Comparison of ENCODE assay signal across 1 cellular context in genomic region chr22:41446639-41447434, GRCh38.
TF ChIP-seq lines count a peak whose summit lies in the region.

A gene with protein sequence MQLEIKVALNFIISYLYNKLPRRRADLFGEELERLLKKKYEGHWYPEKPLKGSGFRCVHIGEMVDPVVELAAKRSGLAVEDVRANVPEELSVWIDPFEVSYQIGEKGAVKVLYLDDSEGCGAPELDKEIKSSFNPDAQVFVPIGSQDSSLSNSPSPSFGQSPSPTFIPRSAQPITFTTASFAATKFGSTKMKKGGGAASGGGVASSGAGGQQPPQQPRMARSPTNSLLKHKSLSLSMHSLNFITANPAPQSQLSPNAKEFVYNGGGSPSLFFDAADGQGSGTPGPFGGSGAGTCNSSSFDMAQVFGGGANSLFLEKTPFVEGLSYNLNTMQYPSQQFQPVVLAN (minus strand): TSS chr22:41446801. CDS start chr22:41437345, 9,456 bp downstream.

TF ChIP-seq in HepG2, 621 proteins besides CTCF, POLR2A, EP300 and RAD21 (continued from another document and continues in another):
- no peak for TF ChIP-seq USF2 (IDR thresholded peaks at IDR 0.05; ENCODE audit: low read depth, low read length)
- no peak; the same call in 1 of the 2 replicates for TF ChIP-seq USF2 (CRISPR knock-in tag; IDR thresholded peaks at IDR 0.05; ENCODE audit: borderline replicate concordance)
- no peak; the same call in 1 of the 2 replicates for TF ChIP-seq MYNN (CRISPR knock-in tag; IDR thresholded peaks at IDR 0.05; ENCODE audit: low read depth)
- peak; percentile 93 for TF ChIP-seq ZNF124 (CRISPR knock-in tag; IDR thresholded peaks at IDR 0.05)
- TF ChIP-seq HDAC1 (CRISPR knock-in tag; IDR thresholded peaks at IDR 0.05) = peak; percentile 88
- peak; percentile 93 for TF ChIP-seq ZNF205 (CRISPR knock-in tag; IDR thresholded peaks at IDR 0.05)
- TF ChIP-seq PREB (CRISPR knock-in tag; IDR thresholded peaks at IDR 0.05) = no peak; the same call in 1 of the 2 replicates
- TF ChIP-seq NFIC (IDR thresholded peaks at IDR 0.05; ENCODE audit: low read length) = no peak; the same call in 1 of the 2 replicates
- no peak for TF ChIP-seq PLRG1 (conservative IDR thresholded peaks at IDR 0.05)
- no peak; the same call in 1 of the 2 replicates for TF ChIP-seq HINFP (CRISPR knock-in tag; IDR thresholded peaks at IDR 0.05; ENCODE audit: low read depth)
- peak; percentile 89 for TF ChIP-seq ZSCAN9 (CRISPR knock-in tag; IDR thresholded peaks at IDR 0.05; ENCODE audit: borderline replicate concordance)
- peak; percentile 94 for TF ChIP-seq KAT8 (CRISPR knock-in tag; IDR thresholded peaks at IDR 0.05)
- 0 out of 2 replicates have a peak, but pooled peaks have one; percentile 55 for TF ChIP-seq ZNF280D (CRISPR knock-in tag; IDR thresholded peaks at IDR 0.05)
- TF ChIP-seq KLF16 (CRISPR knock-in tag; IDR thresholded peaks at IDR 0.05) = peak in 1 of 2 experiments; percentile 99; a peak in 2 of 4 replicates
- TF ChIP-seq, protein P1, sequence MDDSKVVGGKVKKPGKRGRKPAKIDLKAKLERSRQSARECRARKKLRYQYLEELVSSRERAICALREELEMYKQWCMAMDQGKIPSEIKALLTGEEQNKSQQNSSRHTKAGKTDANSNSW (CRISPR knock-in tag; IDR thresholded peaks at IDR 0.05; ENCODE audit: borderline replicate concordance) = no peak
- peak; percentile 77; the same call in 1 of the 2 replicates for TF ChIP-seq ZNF34 (CRISPR knock-in tag; IDR thresholded peaks at IDR 0.05; ENCODE audit: borderline replicate concordance)
- peak; percentile 93 for TF ChIP-seq ZBTB38 (CRISPR knock-in tag; IDR thresholded peaks at IDR 0.05)
- peak; percentile 85 for TF ChIP-seq NCOA2 (CRISPR knock-in tag; IDR thresholded peaks at IDR 0.05)
- peak; percentile 89; the same call in 1 of the 2 replicates for TF ChIP-seq FOXK1 (CRISPR knock-in tag; IDR thresholded peaks at IDR 0.05; ENCODE audit: borderline replicate concordance, low read depth)
- peak; percentile 95 for TF ChIP-seq FLYWCH1 (CRISPR knock-in tag; IDR thresholded peaks at IDR 0.05)
- TF ChIP-seq, protein P2, sequence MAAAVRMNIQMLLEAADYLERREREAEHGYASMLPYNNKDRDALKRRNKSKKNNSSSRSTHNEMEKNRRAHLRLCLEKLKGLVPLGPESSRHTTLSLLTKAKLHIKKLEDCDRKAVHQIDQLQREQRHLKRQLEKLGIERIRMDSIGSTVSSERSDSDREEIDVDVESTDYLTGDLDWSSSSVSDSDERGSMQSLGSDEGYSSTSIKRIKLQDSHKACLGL (CRISPR knock-in tag; IDR thresholded peaks at IDR 0.05) = peak; percentile 89; the same call in 1 of the 2 replicates
- TF ChIP-seq, protein P3, sequence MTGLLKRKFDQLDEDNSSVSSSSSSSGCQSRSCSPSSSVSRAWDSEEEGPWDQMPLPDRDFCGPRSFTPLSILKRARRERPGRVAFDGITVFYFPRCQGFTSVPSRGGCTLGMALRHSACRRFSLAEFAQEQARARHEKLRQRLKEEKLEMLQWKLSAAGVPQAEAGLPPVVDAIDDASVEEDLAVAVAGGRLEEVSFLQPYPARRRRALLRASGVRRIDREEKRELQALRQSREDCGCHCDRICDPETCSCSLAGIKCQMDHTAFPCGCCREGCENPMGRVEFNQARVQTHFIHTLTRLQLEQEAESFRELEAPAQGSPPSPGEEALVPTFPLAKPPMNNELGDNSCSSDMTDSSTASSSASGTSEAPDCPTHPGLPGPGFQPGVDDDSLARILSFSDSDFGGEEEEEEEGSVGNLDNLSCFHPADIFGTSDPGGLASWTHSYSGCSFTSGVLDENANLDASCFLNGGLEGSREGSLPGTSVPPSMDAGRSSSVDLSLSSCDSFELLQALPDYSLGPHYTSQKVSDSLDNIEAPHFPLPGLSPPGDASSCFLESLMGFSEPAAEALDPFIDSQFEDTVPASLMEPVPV (CRISPR knock-in tag; IDR thresholded peaks at IDR 0.05) = peak; percentile 47; the same call in 1 of the 2 replicates
- TF ChIP-seq ZNF841 (CRISPR knock-in tag; IDR thresholded peaks at IDR 0.05; ENCODE audit: borderline replicate concordance) = peak; percentile 97
- TF ChIP-seq PHF5A (CRISPR knock-in tag; IDR thresholded peaks at IDR 0.05; ENCODE audit: low read depth, unreplicated experiment) = peak; percentile 94
- peak; percentile 53; the same call in 1 of the 2 replicates for TF ChIP-seq NFYB (CRISPR knock-in tag; IDR thresholded peaks at IDR 0.05)
- peak; percentile 91 for TF ChIP-seq NKX3-1 (CRISPR knock-in tag; IDR thresholded peaks at IDR 0.05)
- peak; percentile 93; the same call in 1 of the 2 replicates for TF ChIP-seq ZNF570 (CRISPR knock-in tag; IDR thresholded peaks at IDR 0.05; ENCODE audit: borderline replicate concordance)
- no peak; the same call in 1 of the 2 replicates for TF ChIP-seq ZNF83 (CRISPR knock-in tag; IDR thresholded peaks at IDR 0.05; ENCODE audit: borderline replicate concordance)
- TF ChIP-seq RERE (CRISPR knock-in tag; IDR thresholded peaks at IDR 0.05; ENCODE audit: low read depth) = peak; percentile 62; the same call in 1 of the 2 replicates
- peak; percentile 91 for TF ChIP-seq UBTF (CRISPR knock-in tag; IDR thresholded peaks at IDR 0.05)
- TF ChIP-seq KDM2A (CRISPR knock-in tag; IDR thresholded peaks at IDR 0.05; ENCODE audit: borderline replicate concordance, low read depth) = peak; percentile 98
- peak; percentile 99 for TF ChIP-seq SIN3A (IDR thresholded peaks at IDR 0.05; ENCODE audit: borderline replicate concordance, low read depth, low read length)
- TF ChIP-seq CEBPG (CRISPR knock-in tag; IDR thresholded peaks at IDR 0.05) = peak; percentile 64
